ENCODE assay signal across 1 cellular context in the genomic region with DNA sequence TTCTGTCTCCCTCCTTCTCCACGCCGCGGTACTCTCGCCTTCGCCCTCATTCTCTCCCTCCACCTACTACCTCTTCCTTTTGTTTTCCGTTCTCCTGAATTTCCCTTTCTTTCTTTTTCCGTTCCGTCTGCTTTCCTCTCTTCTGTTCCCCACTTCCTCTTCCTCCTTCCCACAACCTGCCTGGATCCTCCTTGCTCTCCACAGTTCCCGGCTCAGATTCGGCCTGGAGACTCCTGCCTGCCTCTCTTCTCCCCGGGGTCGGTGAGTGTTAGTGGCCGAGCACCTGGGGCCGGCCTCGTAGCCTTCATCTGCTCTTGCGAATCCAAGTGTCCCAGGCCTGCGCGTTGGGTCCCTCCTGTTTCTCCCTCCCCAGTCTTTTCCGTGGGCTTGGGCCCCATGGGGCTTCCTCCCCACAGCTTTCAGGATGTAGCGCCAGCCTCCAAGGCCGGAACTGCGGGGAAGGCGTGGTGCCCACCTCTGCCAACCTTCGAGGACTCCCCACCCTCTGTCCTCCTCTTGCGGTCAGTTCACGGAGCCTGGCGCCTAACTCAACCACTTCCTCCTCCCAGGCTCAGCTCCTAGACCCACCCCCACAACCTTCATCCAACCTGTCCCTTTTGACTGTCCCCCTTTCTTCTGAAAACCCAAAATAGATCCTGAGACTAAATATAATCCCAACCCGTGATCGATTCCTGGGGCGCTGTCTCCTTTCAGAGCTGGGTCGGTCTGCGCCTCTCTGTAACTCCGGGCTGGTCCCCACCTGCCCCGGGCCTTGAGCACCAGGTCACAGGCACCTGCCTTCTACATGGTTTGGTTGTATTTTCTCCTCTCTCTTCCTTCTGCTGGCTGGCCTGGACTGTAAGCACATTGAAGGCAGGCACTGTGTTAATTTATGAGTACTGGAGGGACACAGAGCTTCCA.
TF ChIP-seq lines count a peak whose summit lies in the region.

No MANE protein-coding gene starts in this region.

TF ChIP-seq in H1, 55 proteins besides CTCF, POLR2A, EP300 and RAD21:
- no peak for TF ChIP-seq RXRA (IDR thresholded peaks at IDR 0.05; ENCODE audit: insufficient read depth, low read depth, low read length)
- no peak; the same call in none of the 2 replicates for TF ChIP-seq EGR1 (IDR thresholded peaks at IDR 0.05; ENCODE audit: borderline replicate concordance, low read depth, low read length)
- TF ChIP-seq EZH2 (IDR thresholded peaks at IDR 0.05; ENCODE audit: low read depth, low read length, severe bottlenecking): peak; percentile 78
- TF ChIP-seq FOSL1 (IDR thresholded peaks at IDR 0.05; ENCODE audit: insufficient read depth, low read depth, low read length): no peak
- no peak for TF ChIP-seq SAP30 (IDR thresholded peaks at IDR 0.05; ENCODE audit: insufficient read depth, insufficient replicate concordance, low read length)
- no peak; the same call in 1 of the 2 replicates for TF ChIP-seq E2F6 (IDR thresholded peaks at IDR 0.05)
- no peak for TF ChIP-seq HDAC6 (IDR thresholded peaks at IDR 0.05; ENCODE audit: low read depth, low read length)
- TF ChIP-seq RNF2 (IDR thresholded peaks at IDR 0.05; ENCODE audit: borderline replicate concordance, low read depth, low read length, missing control alignments, poor library complexity, severe bottlenecking): peak; percentile 76
- no peak for TF ChIP-seq GTF2F1 (IDR thresholded peaks at IDR 0.05; ENCODE audit: borderline replicate concordance, low read depth, low read length)
- no peak for TF ChIP-seq RBBP5 (IDR thresholded peaks at IDR 0.05; ENCODE audit: borderline replicate concordance, low read depth, low read length)
- no peak for TF ChIP-seq HDAC2 (IDR thresholded peaks at IDR 0.05; ENCODE audit: borderline replicate concordance in 1 of 2, low read depth in 2 of 2, low read length in 2 of 2)
- TF ChIP-seq TAF7 (optimal IDR thresholded peaks at IDR 0.05; ENCODE audit: borderline replicate concordance, low read depth, low read length): no peak
- TF ChIP-seq CHD1 (IDR thresholded peaks at IDR 0.05; ENCODE audit: low read depth, low read length): no peak
- peak; percentile 65 for TF ChIP-seq KDM4A (IDR thresholded peaks at IDR 0.05; ENCODE audit: low read depth, low read length, severe bottlenecking)
- no peak for TF ChIP-seq POLR2AphosphoS5 (IDR thresholded peaks at IDR 0.05; ENCODE audit: low read depth, low read length)
- peak; percentile 93 for TF ChIP-seq SUZ12 (IDR thresholded peaks at IDR 0.05; ENCODE audit: low read length)
- TF ChIP-seq ASH2L (IDR thresholded peaks at IDR 0.05; ENCODE audit: low read length): no peak
- no peak for TF ChIP-seq SIN3A (conservative IDR thresholded peaks at IDR 0.05 in 1 of 2, IDR thresholded peaks at IDR 0.05 in 1 of 2; ENCODE audit: low read depth in 1 of 2, low read length in 2 of 2)
- no peak for TF ChIP-seq CBX5 (IDR thresholded peaks at IDR 0.05; ENCODE audit: low read depth, low read length)
- no peak for TF ChIP-seq TBP (IDR thresholded peaks at IDR 0.05; ENCODE audit: low read depth, low read length)
- TF ChIP-seq USF2 (IDR thresholded peaks at IDR 0.05; ENCODE audit: low read length): no peak
- TF ChIP-seq GABPA (IDR thresholded peaks at IDR 0.05; ENCODE audit: borderline replicate concordance, insufficient read depth, low read length): no peak
- 0 out of 2 replicates have a peak, but pooled peaks have one; percentile 2 for TF ChIP-seq SP1 (IDR thresholded peaks at IDR 0.05; ENCODE audit: low read depth, low read length)
- TF ChIP-seq CREB1 (IDR thresholded peaks at IDR 0.05): no peak
- TF ChIP-seq, protein P1, sequence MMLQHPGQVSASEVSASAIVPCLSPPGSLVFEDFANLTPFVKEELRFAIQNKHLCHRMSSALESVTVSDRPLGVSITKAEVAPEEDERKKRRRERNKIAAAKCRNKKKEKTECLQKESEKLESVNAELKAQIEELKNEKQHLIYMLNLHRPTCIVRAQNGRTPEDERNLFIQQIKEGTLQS (IDR thresholded peaks at IDR 0.05; ENCODE audit: insufficient read depth, low read depth, low read length): no peak
- TF ChIP-seq BCL11A (IDR thresholded peaks at IDR 0.05; ENCODE audit: low read depth in 2 of 2, low read length in 2 of 2): no peak
- no peak for TF ChIP-seq NANOG (IDR thresholded peaks at IDR 0.05; ENCODE audit: insufficient read depth, low read depth, low read length, poor library complexity, severe bottlenecking)
- no peak for TF ChIP-seq YY1 (IDR thresholded peaks at IDR 0.05; ENCODE audit: low read depth, low read length)
- no peak for TF ChIP-seq POU5F1 (IDR thresholded peaks at IDR 0.05; ENCODE audit: low read depth, low read length)
- no peak for TF ChIP-seq CHD2 (IDR thresholded peaks at IDR 0.05; ENCODE audit: low read length)
- TF ChIP-seq MAX (IDR thresholded peaks at IDR 0.05): no peak
- no peak for TF ChIP-seq CEBPB (IDR thresholded peaks at IDR 0.05; ENCODE audit: low read depth, low read length)
- peak; percentile 91 for TF ChIP-seq CTBP2 (IDR thresholded peaks at IDR 0.05; ENCODE audit: borderline replicate concordance, insufficient read depth, insufficient read length, low read length)
- TF ChIP-seq ZNF274 (IDR thresholded peaks at IDR 0.05; ENCODE audit: borderline replicate concordance, extremely low read depth, low read length): no peak
- TF ChIP-seq, protein P2, sequence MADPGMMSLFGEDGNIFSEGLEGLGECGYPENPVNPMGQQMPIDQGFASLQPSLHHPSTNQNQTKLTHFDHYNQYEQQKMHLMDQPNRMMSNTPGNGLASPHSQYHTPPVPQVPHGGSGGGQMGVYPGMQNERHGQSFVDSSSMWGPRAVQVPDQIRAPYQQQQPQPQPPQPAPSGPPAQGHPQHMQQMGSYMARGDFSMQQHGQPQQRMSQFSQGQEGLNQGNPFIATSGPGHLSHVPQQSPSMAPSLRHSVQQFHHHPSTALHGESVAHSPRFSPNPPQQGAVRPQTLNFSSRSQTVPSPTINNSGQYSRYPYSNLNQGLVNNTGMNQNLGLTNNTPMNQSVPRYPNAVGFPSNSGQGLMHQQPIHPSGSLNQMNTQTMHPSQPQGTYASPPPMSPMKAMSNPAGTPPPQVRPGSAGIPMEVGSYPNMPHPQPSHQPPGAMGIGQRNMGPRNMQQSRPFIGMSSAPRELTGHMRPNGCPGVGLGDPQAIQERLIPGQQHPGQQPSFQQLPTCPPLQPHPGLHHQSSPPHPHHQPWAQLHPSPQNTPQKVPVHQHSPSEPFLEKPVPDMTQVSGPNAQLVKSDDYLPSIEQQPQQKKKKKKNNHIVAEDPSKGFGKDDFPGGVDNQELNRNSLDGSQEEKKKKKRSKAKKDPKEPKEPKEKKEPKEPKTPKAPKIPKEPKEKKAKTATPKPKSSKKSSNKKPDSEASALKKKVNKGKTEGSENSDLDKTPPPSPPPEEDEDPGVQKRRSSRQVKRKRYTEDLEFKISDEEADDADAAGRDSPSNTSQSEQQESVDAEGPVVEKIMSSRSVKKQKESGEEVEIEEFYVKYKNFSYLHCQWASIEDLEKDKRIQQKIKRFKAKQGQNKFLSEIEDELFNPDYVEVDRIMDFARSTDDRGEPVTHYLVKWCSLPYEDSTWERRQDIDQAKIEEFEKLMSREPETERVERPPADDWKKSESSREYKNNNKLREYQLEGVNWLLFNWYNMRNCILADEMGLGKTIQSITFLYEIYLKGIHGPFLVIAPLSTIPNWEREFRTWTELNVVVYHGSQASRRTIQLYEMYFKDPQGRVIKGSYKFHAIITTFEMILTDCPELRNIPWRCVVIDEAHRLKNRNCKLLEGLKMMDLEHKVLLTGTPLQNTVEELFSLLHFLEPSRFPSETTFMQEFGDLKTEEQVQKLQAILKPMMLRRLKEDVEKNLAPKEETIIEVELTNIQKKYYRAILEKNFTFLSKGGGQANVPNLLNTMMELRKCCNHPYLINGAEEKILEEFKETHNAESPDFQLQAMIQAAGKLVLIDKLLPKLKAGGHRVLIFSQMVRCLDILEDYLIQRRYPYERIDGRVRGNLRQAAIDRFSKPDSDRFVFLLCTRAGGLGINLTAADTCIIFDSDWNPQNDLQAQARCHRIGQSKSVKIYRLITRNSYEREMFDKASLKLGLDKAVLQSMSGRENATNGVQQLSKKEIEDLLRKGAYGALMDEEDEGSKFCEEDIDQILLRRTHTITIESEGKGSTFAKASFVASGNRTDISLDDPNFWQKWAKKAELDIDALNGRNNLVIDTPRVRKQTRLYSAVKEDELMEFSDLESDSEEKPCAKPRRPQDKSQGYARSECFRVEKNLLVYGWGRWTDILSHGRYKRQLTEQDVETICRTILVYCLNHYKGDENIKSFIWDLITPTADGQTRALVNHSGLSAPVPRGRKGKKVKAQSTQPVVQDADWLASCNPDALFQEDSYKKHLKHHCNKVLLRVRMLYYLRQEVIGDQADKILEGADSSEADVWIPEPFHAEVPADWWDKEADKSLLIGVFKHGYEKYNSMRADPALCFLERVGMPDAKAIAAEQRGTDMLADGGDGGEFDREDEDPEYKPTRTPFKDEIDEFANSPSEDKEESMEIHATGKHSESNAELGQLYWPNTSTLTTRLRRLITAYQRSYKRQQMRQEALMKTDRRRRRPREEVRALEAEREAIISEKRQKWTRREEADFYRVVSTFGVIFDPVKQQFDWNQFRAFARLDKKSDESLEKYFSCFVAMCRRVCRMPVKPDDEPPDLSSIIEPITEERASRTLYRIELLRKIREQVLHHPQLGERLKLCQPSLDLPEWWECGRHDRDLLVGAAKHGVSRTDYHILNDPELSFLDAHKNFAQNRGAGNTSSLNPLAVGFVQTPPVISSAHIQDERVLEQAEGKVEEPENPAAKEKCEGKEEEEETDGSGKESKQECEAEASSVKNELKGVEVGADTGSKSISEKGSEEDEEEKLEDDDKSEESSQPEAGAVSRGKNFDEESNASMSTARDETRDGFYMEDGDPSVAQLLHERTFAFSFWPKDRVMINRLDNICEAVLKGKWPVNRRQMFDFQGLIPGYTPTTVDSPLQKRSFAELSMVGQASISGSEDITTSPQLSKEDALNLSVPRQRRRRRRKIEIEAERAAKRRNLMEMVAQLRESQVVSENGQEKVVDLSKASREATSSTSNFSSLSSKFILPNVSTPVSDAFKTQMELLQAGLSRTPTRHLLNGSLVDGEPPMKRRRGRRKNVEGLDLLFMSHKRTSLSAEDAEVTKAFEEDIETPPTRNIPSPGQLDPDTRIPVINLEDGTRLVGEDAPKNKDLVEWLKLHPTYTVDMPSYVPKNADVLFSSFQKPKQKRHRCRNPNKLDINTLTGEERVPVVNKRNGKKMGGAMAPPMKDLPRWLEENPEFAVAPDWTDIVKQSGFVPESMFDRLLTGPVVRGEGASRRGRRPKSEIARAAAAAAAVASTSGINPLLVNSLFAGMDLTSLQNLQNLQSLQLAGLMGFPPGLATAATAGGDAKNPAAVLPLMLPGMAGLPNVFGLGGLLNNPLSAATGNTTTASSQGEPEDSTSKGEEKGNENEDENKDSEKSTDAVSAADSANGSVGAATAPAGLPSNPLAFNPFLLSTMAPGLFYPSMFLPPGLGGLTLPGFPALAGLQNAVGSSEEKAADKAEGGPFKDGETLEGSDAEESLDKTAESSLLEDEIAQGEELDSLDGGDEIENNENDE (IDR thresholded peaks at IDR 0.05; ENCODE audit: insufficient replicate concordance, low read length): no peak
- no peak for TF ChIP-seq SP2 (IDR thresholded peaks at IDR 0.05; ENCODE audit: low read length)
- no peak for TF ChIP-seq TAF1 (IDR thresholded peaks at IDR 0.05; ENCODE audit: low read depth, low read length)
- no peak for TF ChIP-seq RFX5 (IDR thresholded peaks at IDR 0.05; ENCODE audit: borderline replicate concordance, low read depth, low read length)
